In the genomic region with DNA sequence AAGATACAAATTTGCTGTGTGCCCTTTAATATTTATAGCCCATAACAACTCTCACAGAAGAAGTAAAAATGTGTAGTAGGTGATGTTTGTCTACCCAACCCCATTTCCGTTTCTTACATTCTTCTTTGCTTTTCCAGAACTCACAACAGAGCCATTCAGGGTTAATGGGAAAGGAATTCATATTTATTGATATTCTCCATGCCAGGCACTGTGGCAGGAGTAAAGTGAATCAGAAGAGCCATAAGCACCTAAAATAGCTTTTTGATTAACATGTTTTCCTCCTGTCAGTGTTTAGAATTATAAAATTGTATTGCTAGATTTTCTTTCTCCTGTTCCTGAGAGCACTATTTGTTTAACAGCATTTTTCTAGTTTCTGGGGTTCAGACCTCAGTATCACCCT, we compare ENCODE assay signal across 2 cellular contexts.
TF ChIP-seq lines count a peak whose summit lies in the region.

No MANE protein-coding gene starts in this region.

TF ChIP-seq in GM23338, 12 proteins besides CTCF, POLR2A, EP300 and RAD21 (continued from another document):
- no peak for TF ChIP-seq EZH2phosphoT487 (IDR thresholded peaks at IDR 0.05; ENCODE audit: unreplicated experiment)
- no peak for TF ChIP-seq JUNB (IDR thresholded peaks at IDR 0.05; ENCODE audit: unreplicated experiment)

TF ChIP-seq in SK-N-SH, 30 proteins besides CTCF, POLR2A, EP300 and RAD21 (continued from another document):
- TF ChIP-seq, protein P1, sequence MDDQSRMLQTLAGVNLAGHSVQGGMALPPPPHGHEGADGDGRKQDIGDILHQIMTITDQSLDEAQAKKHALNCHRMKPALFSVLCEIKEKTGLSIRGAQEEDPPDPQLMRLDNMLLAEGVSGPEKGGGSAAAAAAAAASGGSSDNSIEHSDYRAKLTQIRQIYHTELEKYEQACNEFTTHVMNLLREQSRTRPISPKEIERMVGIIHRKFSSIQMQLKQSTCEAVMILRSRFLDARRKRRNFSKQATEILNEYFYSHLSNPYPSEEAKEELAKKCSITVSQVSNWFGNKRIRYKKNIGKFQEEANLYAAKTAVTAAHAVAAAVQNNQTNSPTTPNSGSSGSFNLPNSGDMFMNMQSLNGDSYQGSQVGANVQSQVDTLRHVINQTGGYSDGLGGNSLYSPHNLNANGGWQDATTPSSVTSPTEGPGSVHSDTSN (IDR thresholded peaks at IDR 0.05) = peak; percentile 34; the same call in 1 of the 2 replicates
- no peak for TF ChIP-seq SIN3A (IDR thresholded peaks at IDR 0.05; ENCODE audit: borderline replicate concordance, low read depth, low read length)
- TF ChIP-seq YY1 (IDR thresholded peaks at IDR 0.05; ENCODE audit: low read depth) = no peak
- no peak for TF ChIP-seq NRF1 (IDR thresholded peaks at IDR 0.05; ENCODE audit: low read depth, low read length)
